In the genomic region with DNA sequence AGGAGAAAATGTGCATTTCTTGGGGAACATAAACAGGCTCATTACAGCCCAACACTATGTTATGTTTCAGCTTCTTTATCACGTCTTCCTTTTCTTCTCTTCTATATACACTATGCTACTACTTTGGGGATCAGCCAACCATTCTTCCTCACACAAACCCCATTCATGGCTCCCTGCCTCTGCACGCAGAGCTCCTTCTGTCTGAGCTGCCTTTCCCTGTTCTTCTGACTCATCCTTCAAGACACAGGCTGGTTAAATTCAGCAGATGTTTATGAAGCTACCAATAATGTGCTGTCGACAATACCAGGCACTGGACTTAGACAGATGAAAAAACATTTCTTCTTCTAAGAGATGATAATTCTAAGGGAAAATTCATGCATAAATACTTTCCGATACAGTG, we compare ENCODE assay signal across 14 cellular contexts.
DNase-seq lines count a peak whose midpoint lies in the region; ATAC-seq and TF ChIP-seq lines count a peak whose summit lies in the region.
"Had no signal": no experiment of that assay in that cellular context is flagged by ENCODE, and none has a peak within 500 bp of the region (broad histone marks: within the 10 kb centered on the region; RNA-seq: fewer than 3 reads in every experiment).

No MANE protein-coding gene starts in this region.

- BruUV-seq in mammary epithelial cell (replicated peaks; lab: Mats Ljungman, UMichigan), result no TSS peak

- no peaks in the 10 kb centered on the region for H3K36me3 ChIP-seq in mammary epithelial cell (ENCODE audit: insufficient read depth, low read length)
- H3K36me3 ChIP-seq: HAP-1 had no signal

- DNase-seq in AG08395 (ENCODE audit: low spot score) (peak; percentile 82), HFF-Myc (ENCODE audit: extremely low read depth, low read depth) (peak; percentile 57), mammary epithelial cell (peak; percentile 72), hepatic stellate cell (ENCODE audit: low spot score) (peak; percentile 41), LoVo (ENCODE audit: low spot score) (no peak), islet precursor cell (no peak), left ventricle myocardium superior (no peak)
- DNase-seq in activated CD4-positive, alpha-beta memory T cell treated with anti-CD3 and anti-CD28 coated beads for 36 hours, result no peak
- DNase-seq: activated T-cell treated with anti-CD3 and anti-CD28 coated beads, Interleukin-2, amount 50 U/mL, for 72 hours; PC-9; uterus had no signal

- H3K4me3 ChIP-seq in HFF-Myc (replicated peaks; ENCODE audit: low read depth, low read length) (no peak overlapping the region), mammary epithelial cell (replicated peaks in 1 of 3; ENCODE audit: insufficient read depth in 1 of 3, low read depth in 2 of 3, low read length in 3 of 3) (no peak overlapping the region)
- H3K4me3 ChIP-seq: HAP-1, PC-9, uterus had no signal

- no peaks in the 10 kb centered on the region for H3K27me3 ChIP-seq in mammary epithelial cell (ENCODE audit: insufficient read depth, low read length)
- H3K27me3 ChIP-seq: uterus had no signal

- POLR2A ChIA-PET in activated CD4-positive, alpha-beta memory T cell treated with anti-CD3 and anti-CD28 coated beads for 36 hours (lab: Charles Lee), result no interaction called here

- no peaks in the 10 kb centered on the region for H3K9me3 ChIP-seq in mammary epithelial cell (replicated peaks; ENCODE audit: insufficient read depth, low read length)
- H3K9me3 ChIP-seq: HAP-1, uterus had no signal

- H3K27me3 Mint-ChIP-seq in activated CD4-positive, alpha-beta memory T cell treated with anti-CD3 and anti-CD28 coated beads for 36 hours, result no peaks in the 10 kb centered on the region

- no peak for ATAC-seq in left ventricle myocardium superior
- ATAC-seq: activated T-cell treated with anti-CD3 and anti-CD28 coated beads, Interleukin-2, amount 50 U/mL, for 72 hours had no signal

- H3K79me2 ChIP-seq in mammary epithelial cell (ENCODE audit: insufficient read depth, low read length), result no peaks in the 10 kb centered on the region

- intact Hi-C loops in mammary epithelial cell (cut with micrococcal nuclease), result loop anchor here (5.0 kb wide), 2 partner anchors 137 to 183 kb away; partner anchors contain the start of genes SVEP1 and TXN
- intact Hi-C loops in activated CD4-positive, alpha-beta memory T cell treated with anti-CD3 and anti-CD28 coated beads for 36 hours (cut with micrococcal nuclease), result no loop called here
- intact Hi-C loops in left ventricle myocardium superior (cut with micrococcal nuclease), result no loop called here

- in situ Hi-C loops in mammary epithelial cell (cut with MboI; ENCODE audit: low sequenced_read_pairs in 2 of 2), result loop anchor here (10.0 kb wide), 1 partner anchor 185 kb away; no protein-coding TSS in a partner anchor

- H3K4me2 ChIP-seq in mammary epithelial cell (ENCODE audit: insufficient read depth, low read depth, low read length), result no peak overlapping the region
- H3K4me2 ChIP-seq: PC-9 had no signal

- no peaks in the 10 kb centered on the region for H3K36me3 Mint-ChIP-seq in activated CD4-positive, alpha-beta memory T cell treated with anti-CD3 and anti-CD28 coated beads for 36 hours
- H3K36me3 Mint-ChIP-seq: memory B cell had no signal

- peaks cover 18% of the 10 kb centered on the region for H3K4me1 ChIP-seq in mammary epithelial cell (ENCODE audit: insufficient read depth, low read length)
- H3K4me1 ChIP-seq: HAP-1, uterus had no signal

- no peak for TF ChIP-seq CTCF in HFF-Myc (IDR thresholded peaks at IDR 0.05; ENCODE audit: low read depth, low read length, missing control alignments)
- TF ChIP-seq CTCF in mammary epithelial cell (conservative IDR thresholded peaks at IDR 0.05 in 1 of 2, IDR thresholded peaks at IDR 0.05 in 1 of 2; ENCODE audit: extremely low read depth in 1 of 2, insufficient read depth in 1 of 2, low read depth in 1 of 2, low read length in 2 of 2), result no peak

- H3K27ac ChIP-seq in mammary epithelial cell (ENCODE audit: insufficient read depth, low read depth, low read length), result no peak overlapping the region
- H3K27ac ChIP-seq: PC-9, uterus had no signal

- no peak overlapping the region for H3K4me3 Mint-ChIP-seq in activated CD4-positive, alpha-beta memory T cell treated with anti-CD3 and anti-CD28 coated beads for 36 hours
- H3K4me3 Mint-ChIP-seq: activated T-cell treated with anti-CD3 and anti-CD28 coated beads, Interleukin-2, amount 50 U/mL, for 72 hours; B cell; memory B cell had no signal

- H3K27ac Mint-ChIP-seq in activated CD4-positive, alpha-beta memory T cell treated with anti-CD3 and anti-CD28 coated beads for 36 hours, result no peak overlapping the region
- H3K27ac Mint-ChIP-seq: activated T-cell treated with anti-CD3 and anti-CD28 coated beads, Interleukin-2, amount 50 U/mL, for 72 hours; B cell; memory B cell had no signal

- no peaks in the 10 kb centered on the region for H4K20me1 ChIP-seq in mammary epithelial cell (ENCODE audit: insufficient read depth, low read length)

- no peaks in the 10 kb centered on the region for H3K4me1 Mint-ChIP-seq in activated CD4-positive, alpha-beta memory T cell treated with anti-CD3 and anti-CD28 coated beads for 36 hours (ENCODE audit: low read depth)
- H3K4me1 Mint-ChIP-seq: B cell, memory B cell had no signal

- dilution Hi-C loops in mammary epithelial cell (cut with HindIII; ENCODE audit: low sequenced_read_pairs), result no loop called here

- CTCF ChIA-PET in mammary epithelial cell (lab: Charles Lee; ENCODE audit: low non-redundant PET), result no interaction called here
- CTCF ChIA-PET in activated CD4-positive, alpha-beta memory T cell treated with anti-CD3 and anti-CD28 coated beads for 36 hours (lab: Charles Lee), result interaction anchor here (0.9 kb wide), 1 partner anchor 12 kb away, joined by 3 read pairs; no protein-coding TSS in a partner anchor

- no peak overlapping the region for H3K9ac ChIP-seq in mammary epithelial cell (ENCODE audit: insufficient read depth, low read length)

- peak overlapping the region; percentile 29 for H2AFZ ChIP-seq in mammary epithelial cell (ENCODE audit: low read depth, low read length)
- H2AFZ ChIP-seq: PC-9 had no signal

- 64% methylated on average over 4 of the region's 4 CpGs for WGBS in mammary epithelial cell (ENCODE audit: low coverage, missing lambda C conversion rate)

- no peaks in the 10 kb centered on the region for H3K9me3 Mint-ChIP-seq in activated CD4-positive, alpha-beta memory T cell treated with anti-CD3 and anti-CD28 coated beads for 36 hours
- H3K9me3 Mint-ChIP-seq: activated T-cell treated with anti-CD3 and anti-CD28 coated beads, Interleukin-2, amount 50 U/mL, for 72 hours; memory B cell had no signal

Comparison
In these comparisons a context has a peak if more than half of its experiments do, and no peak if none do; other contexts are left out.
1. DNase-seq: peak in AG08395 (single experiment), HFF-Myc (single experiment), mammary epithelial cell (single experiment) and hepatic stellate cell (single experiment); none in activated CD4-positive, alpha-beta memory T cell treated with anti-CD3 and anti-CD28 coated beads for 36 hours (single experiment), LoVo (single experiment), islet precursor cell (single experiment) and left ventricle myocardium superior (single experiment).